In the genomic region with DNA sequence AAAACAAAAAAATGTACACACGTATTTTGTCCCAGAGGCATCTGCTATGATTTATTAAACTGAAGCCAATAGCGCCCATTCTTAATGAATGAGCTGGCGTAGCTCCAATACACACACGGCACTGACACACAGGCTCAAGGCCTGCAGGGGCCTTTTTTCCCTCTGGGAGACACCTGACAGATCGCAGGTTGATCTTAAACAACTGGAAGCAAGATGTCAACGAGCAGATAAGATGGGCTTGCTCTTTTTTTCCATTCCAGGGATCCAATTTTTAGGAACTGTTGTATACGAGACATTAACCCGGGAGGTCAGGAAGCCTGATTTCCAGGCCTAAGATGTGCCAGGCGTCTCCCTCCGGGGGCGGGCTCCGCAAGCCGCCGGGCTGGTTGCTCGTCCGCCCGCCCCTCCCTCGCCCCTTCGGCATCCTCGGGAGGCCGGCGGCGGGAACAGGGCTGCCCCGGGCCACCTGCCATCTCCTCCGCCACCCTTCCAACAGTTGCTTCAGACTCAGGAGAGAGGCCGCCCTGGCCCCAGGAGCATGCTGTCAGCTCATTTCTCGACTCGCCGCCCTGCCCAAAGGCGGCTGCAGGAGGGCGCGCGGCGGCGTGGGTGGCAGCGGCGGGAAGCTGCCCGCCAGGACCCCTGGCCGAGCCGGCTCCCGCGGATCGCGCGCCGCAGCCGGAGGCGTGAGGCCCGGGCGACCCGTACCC, we compare ENCODE assay signal across 8 cellular contexts. TPM values are rescaled to one million over a fixed set of nuclear protein-coding genes. Genes with fewer than 3 reads are reported as not detected.
DNase-seq lines count a peak whose midpoint lies in the region; ATAC-seq and TF ChIP-seq lines count a peak whose summit lies in the region.

No MANE protein-coding gene starts in this region.

- no peaks in the 10 kb centered on the region for H4K20me1 ChIP-seq in hepatocyte (ENCODE audit: insufficient read depth, poor library complexity, severe bottlenecking)

- no peaks in the 10 kb centered on the region for H3K9me3 ChIP-seq in HUES48 (ENCODE audit: control insufficient read depth, insufficient read depth, low read length)
- H3K9me3 ChIP-seq in hepatocyte (ENCODE audit: low read depth): no peaks in the 10 kb centered on the region

- H3K27me3 ChIP-seq in HUES48 (ENCODE audit: control insufficient read depth, insufficient read depth, low read length) (peaks cover 20% of the 10 kb centered on the region), hepatocyte (no peaks in the 10 kb centered on the region)

- TF ChIP-seq CTCF in hepatocyte (IDR thresholded peaks at IDR 0.05; ENCODE audit: poor library complexity) (no peak), retinal pigment epithelial cell (conservative IDR thresholded peaks at IDR 0.05; ENCODE audit: low read depth, low read length) (no peak)

- H3K36me3 Mint-ChIP-seq in activated naive CD8-positive, alpha-beta T cell treated with anti-CD3 and anti-CD28 coated beads, Interleukin-2, amount 10 ng/mL, durations not matched to agents 7 days and 5 days: peaks cover 13% of the 10 kb centered on the region

- no peak overlapping the region; the same call in 1 of the 2 replicates for H3K9ac ChIP-seq in HUES48 (ENCODE audit: low read depth, low read length)

- peaks cover 72% of the 10 kb centered on the region for H3K79me2 ChIP-seq in hepatocyte

- H3K36me3 ChIP-seq in HUES48 (ENCODE audit: control insufficient read depth, insufficient read depth, low read length) (no peaks in the 10 kb centered on the region; the same call in 1 of the 2 replicates), hepatocyte (replicated peaks; ENCODE audit: insufficient read depth, low read depth) (no peaks in the 10 kb centered on the region)

- H3K9me3 Mint-ChIP-seq in activated naive CD8-positive, alpha-beta T cell treated with anti-CD3 and anti-CD28 coated beads, Interleukin-2, amount 10 ng/mL, durations not matched to agents 7 days and 5 days: no peaks in the 10 kb centered on the region

- peak overlapping the region; percentile 98 for H3K4me3 Mint-ChIP-seq in activated naive CD8-positive, alpha-beta T cell treated with anti-CD3 and anti-CD28 coated beads, Interleukin-2, amount 10 ng/mL, durations not matched to agents 7 days and 5 days

- no peaks in the 10 kb centered on the region for H3K27me3 Mint-ChIP-seq in activated naive CD8-positive, alpha-beta T cell treated with anti-CD3 and anti-CD28 coated beads, Interleukin-2, amount 10 ng/mL, durations not matched to agents 7 days and 5 days

- peak; percentile 32 for DNase-seq in Caki2 (ENCODE audit: low read depth)
- DNase-seq in SHP77 treated with DMSO at 0.1 percent for 48 hours (lab: John Stamatoyannopoulos, UW): peak; percentile 19
- DNase-seq in activated naive CD8-positive, alpha-beta T cell treated with anti-CD3 and anti-CD28 coated beads, Interleukin-2, amount 10 ng/mL, durations not matched to agents 7 days and 5 days: peak; percentile 60
- peak; percentile 73 for DNase-seq in hepatocyte (ENCODE audit: low spot score)
- DNase-seq in retinal pigment epithelial cell (ENCODE audit: low read depth): peak; percentile 6
- DNase-seq in ecto neural progenitor cell (ENCODE audit: low spot score): no peak

- H3K4me2 ChIP-seq in hepatocyte: peak overlapping the region; percentile 91

- H3K4me3 ChIP-seq in HUES48 (ENCODE audit: low read depth, low read length): peak overlapping the region; percentile 91
- H3K4me3 ChIP-seq in hepatocyte: peak overlapping the region; percentile 41
- peak overlapping the region; percentile 94 for H3K4me3 ChIP-seq in retinal pigment epithelial cell (ENCODE audit: low read length)

- POLR2A ChIA-PET in activated naive CD8-positive, alpha-beta T cell treated with anti-CD3 and anti-CD28 coated beads, Interleukin-2, amount 10 ng/mL, durations not matched to agents 7 days and 5 days (lab: Charles Lee): interaction anchor here (0.8 to 2.1 kb wide), 5 partner anchors 12 to 233 kb away, joined by 3 to 9 read pairs (median 3); a partner anchor contains a TSS

- peak overlapping the region; percentile 61 for H2AFZ ChIP-seq in hepatocyte

- peaks cover 36% of the 10 kb centered on the region for H3K4me1 Mint-ChIP-seq in activated naive CD8-positive, alpha-beta T cell treated with anti-CD3 and anti-CD28 coated beads, Interleukin-2, amount 10 ng/mL, durations not matched to agents 7 days and 5 days

- in situ Hi-C loops in Caki2 (cut with HindIII; ENCODE audit: low pct_unique_long_range_greater_than_20kb, low sequenced_read_pairs): no loop called here

- ATAC-seq in GM21423 (IDR thresholded peaks at IDR 0.05; ENCODE audit: unreplicated experiment): peak; percentile 6
- ATAC-seq in activated naive CD8-positive, alpha-beta T cell treated with anti-CD3 and anti-CD28 coated beads, Interleukin-2, amount 10 ng/mL, durations not matched to agents 7 days and 5 days (ENCODE audit: low read depth): no peak

- H3K9me2 ChIP-seq in hepatocyte (replicated peaks; ENCODE audit: insufficient read depth): no peaks in the 10 kb centered on the region

- H3K27ac Mint-ChIP-seq in activated naive CD8-positive, alpha-beta T cell treated with anti-CD3 and anti-CD28 coated beads, Interleukin-2, amount 10 ng/mL, durations not matched to agents 7 days and 5 days: peak overlapping the region; percentile 97

- H3K27ac ChIP-seq in HUES48 (ENCODE audit: low read depth, low read length): no peak overlapping the region
- peak overlapping the region; percentile 75 for H3K27ac ChIP-seq in hepatocyte

- H3K4me1 ChIP-seq in HUES48 (ENCODE audit: control insufficient read depth, insufficient read depth, low read length): peaks cover 5% of the 10 kb centered on the region; the same call in 1 of the 2 replicates
- peaks cover 11% of the 10 kb centered on the region for H3K4me1 ChIP-seq in hepatocyte (ENCODE audit: insufficient read depth)

- 5% methylated on average over 35 of the region's 51 CpGs for WGBS in hepatocyte (ENCODE audit: low lambda C conversion rate, missing lambda C conversion rate)

RNA-seq across cellular contexts. Expression of a gene that starts 0.7 kb away (rescaled TPM):
- total RNA-seq in Caki2 (2014; rRNA removed; shearing (Covaris generic); ENCODE audit: low replicate concordance): 4.0 and 7.6 TPM in 2 replicates
- total RNA-seq in activated naive CD8-positive, alpha-beta T cell treated with anti-CD3 and anti-CD28 coated beads, Interleukin-2, amount 10 ng/mL, durations not matched to agents 7 days and 5 days: 10 to 100 TPM; 37.7 to 43.7 TPM
- 11.5 and 14.9 TPM in 2 replicates for total RNA-seq in hepatocyte
- polyA plus RNA-seq in hepatocyte: 9.7 and 13.0 TPM in 2 replicates

RNA-seq across cellular contexts. Expression of a gene that starts 1.0 kb away (rescaled TPM):
- 0.55 and 20.8 TPM in 2 replicates for total RNA-seq in Caki2 (2014; rRNA removed; shearing (Covaris generic); ENCODE audit: low replicate concordance)
- total RNA-seq in activated naive CD8-positive, alpha-beta T cell treated with anti-CD3 and anti-CD28 coated beads, Interleukin-2, amount 10 ng/mL, durations not matched to agents 7 days and 5 days: 10 to 100 TPM; 17.4 to 18.6 TPM
- 20.0 and 20.6 TPM in 2 replicates for total RNA-seq in hepatocyte
- polyA plus RNA-seq in hepatocyte: 19.9 and 24.4 TPM in 2 replicates

Comparison
In these comparisons a context has a peak if more than half of its experiments do, and no peak if none do; other contexts are left out.
1. H3K4me3 ChIP-seq: peak in every context shown above with its lines; median percentile 94 in retinal pigment epithelial cell; 91 in HUES48; 41 in hepatocyte.